20 cellular contexts compared by ENCODE assay signal in genomic region chr10:53135213-53135896, GRCh38.
DNase-seq lines count a peak whose midpoint lies in the region; ATAC-seq and TF ChIP-seq lines count a peak whose summit lies in the region.
"Had no signal": no experiment of that assay in that cellular context is flagged by ENCODE, and none has a peak within 500 bp of the region (broad histone marks: within the 10 kb centered on the region; RNA-seq: fewer than 3 reads in every experiment).

No MANE protein-coding gene starts in this region.

- peaks cover 0 to 3% (median 0%) of the 10 kb centered on the region in 4 donors for H3K4me1 ChIP-seq in right lobe of liver
- H3K4me1 ChIP-seq: adrenal gland, testis had no signal

- WGBS in right lobe of liver (ENCODE audit: insufficient coverage, low coverage, low lambda C conversion rate, missing lambda C conversion rate): 54% methylated on average over 2 of the region's 2 CpGs

- H3K36me3 ChIP-seq in right lobe of liver: no peaks in the 10 kb centered on the region
- H3K36me3 ChIP-seq: adrenal gland, BLaER1 had no signal

- no peak for TF ChIP-seq POLR2A in right lobe of liver (IDR thresholded peaks at IDR 0.05)

- no peak overlapping the region for H3K27ac ChIP-seq in right lobe of liver
- H3K27ac ChIP-seq: adrenal gland, BLaER1, testis had no signal

- no peaks in the 10 kb centered on the region for H3K9me3 ChIP-seq in right lobe of liver
- H3K9me3 ChIP-seq: adrenal gland, BLaER1, testis had no signal

- no peak overlapping the region for H3K4me3 Mint-ChIP-seq in osteocyte (ENCODE audit: unreplicated experiment)
- H3K4me3 Mint-ChIP-seq: T-cell had no signal

- peak; percentile 88 for ATAC-seq in GM18907 (IDR thresholded peaks at IDR 0.05; ENCODE audit: unreplicated experiment)
- peak; percentile 67 for ATAC-seq in HG02623 (IDR thresholded peaks at IDR 0.05; ENCODE audit: unreplicated experiment)
- ATAC-seq in HG03442 (IDR thresholded peaks at IDR 0.05; ENCODE audit: unreplicated experiment): peak; percentile 76
- peak in 3 of 4 donors; percentile 16 to 64 (median 45) for ATAC-seq in right lobe of liver
- ATAC-seq: HCT116, T-cell had no signal

- no peak overlapping the region for H3K4me3 ChIP-seq in right lobe of liver
- H3K4me3 ChIP-seq: adrenal gland, BLaER1, testis had no signal

- no peaks in the 10 kb centered on the region for H3K9me3 Mint-ChIP-seq in osteocyte (ENCODE audit: unreplicated experiment)

- no peaks in the 10 kb centered on the region for H3K4me1 Mint-ChIP-seq in osteocyte (ENCODE audit: unreplicated experiment)
- H3K4me1 Mint-ChIP-seq: T-cell had no signal

- no peaks in the 10 kb centered on the region for H3K36me3 Mint-ChIP-seq in osteocyte (ENCODE audit: unreplicated experiment)
- H3K36me3 Mint-ChIP-seq: T-cell had no signal

- DNase-seq in right lobe of liver (no peak), NCI-H2196 (lab: John Stamatoyannopoulos, UW; ENCODE audit: unreplicated experiment) (no peak), KG1 (lab: John Stamatoyannopoulos, UW) (no peak), putamen (ENCODE audit: low spot score) (no peak), osteocyte (ENCODE audit: extremely low spot score, unreplicated experiment) (no peak)
- DNase-seq: activated T-cell treated with anti-CD3 and anti-CD28 coated beads for 4 hours, adrenal gland, EL, erythroblast, hippocampal formation, NCI-H1048, NCI-H446, nucleus accumbens, T-cell, testis had no signal

- no peaks in the 10 kb centered on the region for H3K27me3 ChIP-seq in right lobe of liver
- H3K27me3 ChIP-seq: adrenal gland, BLaER1, testis had no signal

- intact Hi-C loops in right lobe of liver (cut with DNase I): no loop called here

- peaks cover 8% of the 10 kb centered on the region for H3K27me3 Mint-ChIP-seq in osteocyte (ENCODE audit: unreplicated experiment)
- H3K27me3 Mint-ChIP-seq: T-cell had no signal

- no peak for TF ChIP-seq CTCF in right lobe of liver (IDR thresholded peaks at IDR 0.05)
- TF ChIP-seq CTCF in osteocyte (IDR thresholded peaks at IDR 0.05): no peak

- H3K27ac Mint-ChIP-seq in osteocyte (ENCODE audit: unreplicated experiment): no peak overlapping the region
- H3K27ac Mint-ChIP-seq: T-cell had no signal
